ENCODE assay signal across 25 cellular contexts in the genomic region with DNA sequence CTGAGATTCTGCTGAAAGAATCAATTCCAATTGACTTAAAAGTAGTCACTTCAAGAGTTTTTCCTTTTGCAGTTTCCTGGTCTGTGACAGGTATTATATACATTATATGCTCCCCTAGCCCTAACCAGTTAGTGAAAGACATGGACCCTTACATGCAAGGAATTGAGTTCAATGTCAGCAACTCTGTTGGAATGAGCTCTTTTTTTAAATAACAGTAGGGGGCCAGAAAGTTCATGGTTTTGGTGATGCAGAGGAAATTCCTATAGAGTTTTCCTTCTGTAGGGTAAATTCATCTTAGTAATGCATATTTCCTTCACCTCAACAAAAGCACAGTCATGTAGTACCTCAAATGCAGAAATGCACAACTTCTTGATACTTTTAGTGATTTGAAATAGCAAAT.
"Had no signal": no experiment of that assay in that cellular context is flagged by ENCODE, and none has a peak within 500 bp of the region (broad histone marks: within the 10 kb centered on the region; RNA-seq: fewer than 3 reads in every experiment).

No MANE protein-coding gene starts in this region.

- H3K27ac ChIP-seq: epithelial cell of prostate, esophagus muscularis mucosa, gastrocnemius medialis, heart right ventricle, left ventricle myocardium inferior, right atrium auricular region, sigmoid colon, skin epidermis, testis, tibial nerve, upper lobe of right lung, vagina had no signal

- H3K4me3 ChIP-seq: esophagus muscularis mucosa, gastrocnemius medialis, heart right ventricle, left ventricle myocardium inferior, lung, right atrium auricular region, sigmoid colon, skin epidermis, testis, tibial nerve, upper lobe of right lung, vagina had no signal

- H3K36me3 ChIP-seq: esophagus muscularis mucosa, gastrocnemius medialis, heart right ventricle, left ventricle myocardium inferior, right atrium auricular region, sigmoid colon, tibial nerve, upper lobe of right lung, vagina had no signal

- ATAC-seq: gastrocnemius medialis; stimulated activated naive B cell treated with anti-CD40 and anti-IgM and Interleukin-4, amounts not matched to agents 10 μg/mL and 1 μg/mL and 100 μg/mL, for 72 hours; stimulated activated naive CD8-positive, alpha-beta T cell treated with anti-CD3 and anti-CD28 coated beads, Interleukin-15, amount 100 ng/mL, for 72 hours had no signal

- H3K4me1 ChIP-seq: gastrocnemius medialis, testis, upper lobe of right lung had no signal

- H3K9me3 Mint-ChIP-seq: naive B cell; nephron progenitor cell; stimulated activated naive B cell treated with anti-CD40 and anti-IgM and Interleukin-4, amounts not matched to agents 10 μg/mL and 1 μg/mL and 100 μg/mL, for 72 hours; stimulated activated naive CD8-positive, alpha-beta T cell treated with anti-CD3 and anti-CD28 coated beads, Interleukin-15, amount 100 ng/mL, for 72 hours had no signal

- H3K4me1 Mint-ChIP-seq: naive B cell; stimulated activated naive CD8-positive, alpha-beta T cell treated with anti-CD3 and anti-CD28 coated beads, Interleukin-15, amount 100 ng/mL, for 72 hours had no signal

- H3K4me3 Mint-ChIP-seq: naive B cell; nephron progenitor cell; stimulated activated naive B cell treated with anti-CD40 and anti-IgM and Interleukin-4, amounts not matched to agents 10 μg/mL and 1 μg/mL and 100 μg/mL, for 72 hours; stimulated activated naive CD8-positive, alpha-beta T cell treated with anti-CD3 and anti-CD28 coated beads, Interleukin-15, amount 100 ng/mL, for 72 hours had no signal

- H3K27ac Mint-ChIP-seq: naive B cell; nephron progenitor cell; stimulated activated naive B cell treated with anti-CD40 and anti-IgM and Interleukin-4, amounts not matched to agents 10 μg/mL and 1 μg/mL and 100 μg/mL, for 72 hours had no signal

- H3K36me3 Mint-ChIP-seq: naive B cell; stimulated activated naive B cell treated with anti-CD40 and anti-IgM and Interleukin-4, amounts not matched to agents 10 μg/mL and 1 μg/mL and 100 μg/mL, for 72 hours had no signal

- H3K27me3 ChIP-seq: esophagus muscularis mucosa, heart right ventricle, right atrium auricular region, sigmoid colon, testis, tibial nerve, upper lobe of right lung, vagina had no signal

- DNase-seq: effector memory CD4-positive, alpha-beta T cell; gastrocnemius medialis; heart right ventricle; hypothalamus; kidney; left cardiac atrium; left ventricle myocardium inferior; mesenchymal stem cell; naive B cell; nephron progenitor cell; posterior cingulate gyrus; sigmoid colon; stimulated activated CD4-positive, alpha-beta T cell treated with anti-CD3 and anti-CD28 coated beads, Interleukin-2, amount 100 ng/mL, for 24 hours; stimulated activated CD4-positive, alpha-beta T cell treated with anti-CD3 and anti-CD28 coated beads, Interleukin-4, amount 100 ng/mL, for 4 hours; stimulated activated naive B cell treated with anti-CD40 and anti-IgM and Interleukin-4, amounts not matched to agents 10 μg/mL and 1 μg/mL and 100 μg/mL, for 72 hours; stimulated activated naive CD8-positive, alpha-beta T cell treated with anti-CD3 and anti-CD28 coated beads, Interleukin-15, amount 100 ng/mL, for 72 hours; testis; upper lobe of right lung had no signal

- H3K9me3 ChIP-seq: esophagus muscularis mucosa, gastrocnemius medialis, heart right ventricle, left ventricle myocardium inferior, right atrium auricular region, sigmoid colon, testis, tibial nerve, upper lobe of right lung, vagina had no signal
